23 cellular contexts compared by ENCODE assay signal in genomic region chr1:156876281-156876680, GRCh38. TPM values are rescaled to one million over a fixed set of nuclear protein-coding genes. Genes with fewer than 3 reads are reported as not detected.
DNase-seq lines count a peak whose midpoint lies in the region; ATAC-seq and TF ChIP-seq lines count a peak whose summit lies in the region.
"Had no signal": no experiment of that assay in that cellular context is flagged by ENCODE, and none has a peak within 500 bp of the region (broad histone marks: within the 10 kb centered on the region; RNA-seq: fewer than 3 reads in every experiment).

No MANE protein-coding gene starts in this region.

- no peak overlapping the region; a peak in 2 of 5 replicates for H3K4me3 Mint-ChIP-seq in H9
- H3K4me3 Mint-ChIP-seq in chondrocyte (ENCODE audit: unreplicated experiment) = no peak overlapping the region
- H3K4me3 Mint-ChIP-seq in neural crest cell = no peak overlapping the region
- H3K4me3 Mint-ChIP-seq: activated CD4-positive, alpha-beta memory T cell treated with anti-CD3 and anti-CD28 coated beads, Interleukin-2, amount 10 ng/mL, durations not matched to agents 7 days and 5 days; T-cell had no signal

- no peak overlapping the region for H3K23ac ChIP-seq in H9 (ENCODE audit: insufficient read length, low read depth, low read length)

- H3K4me1 Mint-ChIP-seq in H9 (peaks cover 4 to 23% of the 10 kb centered on the region in 2 experiments), chondrocyte (ENCODE audit: low read depth) (no peaks in the 10 kb centered on the region), neural crest cell (peaks cover 4% of the 10 kb centered on the region)
- H3K4me1 Mint-ChIP-seq: activated CD4-positive, alpha-beta memory T cell treated with anti-CD3 and anti-CD28 coated beads, Interleukin-2, amount 10 ng/mL, durations not matched to agents 7 days and 5 days; T-cell had no signal

- H2BK12ac ChIP-seq in H9 (ENCODE audit: insufficient read length, low read depth, low read length) = no peak overlapping the region

- H3K27ac ChIP-seq in H9 (ENCODE audit: insufficient read length, low read depth, low read length) = no peak overlapping the region
- H3K27ac ChIP-seq: pancreas, skin epidermis, VCaP had no signal

- TF ChIP-seq CTCF in H9 (conservative IDR thresholded peaks at IDR 0.05) (peak; percentile 63), chondrocyte (IDR thresholded peaks at IDR 0.05) (peak; percentile 18), neural crest cell (conservative IDR thresholded peaks at IDR 0.05) (peak; percentile 29)

- H3K27me3 Mint-ChIP-seq in H9 (ENCODE audit: low read depth) (peaks cover 63% of the 10 kb centered on the region), chondrocyte (ENCODE audit: low read depth) (peaks cover 29% of the 10 kb centered on the region), neural crest cell (ENCODE audit: low read depth) (peaks cover 20% of the 10 kb centered on the region)

- peak; percentile 89 for DNase-seq in H9
- no peak for DNase-seq in chondrocyte (ENCODE audit: low spot score)
- DNase-seq in neural crest cell (ENCODE audit: low read depth, low spot score) = no peak
- DNase-seq: activated CD4-positive, alpha-beta memory T cell treated with anti-CD3 and anti-CD28 coated beads, Interleukin-2, amount 10 ng/mL, durations not matched to agents 7 days and 5 days; activated T-cell treated with anti-CD3 and anti-CD28 coated beads, Interleukin-2, amount 50 U/mL, for 48 hours; C1 segment of cervical spinal cord; DMS153; HCEC 1CT; NCI-H1694 treated with DMSO at 0.1 percent for 48 hours; NCI-H446; T-cell had no signal

- no peak overlapping the region for H2BK120ac ChIP-seq in H9 (ENCODE audit: low read depth, low read length, poor library complexity, severe bottlenecking)

- H3K27me3 ChIP-seq in H9 (ENCODE audit: insufficient read depth, low read length) = no peaks in the 10 kb centered on the region; the same call in 1 of the 2 replicates
- H3K27me3 ChIP-seq: pancreas had no signal

- H3K9me3 Mint-ChIP-seq in H9 = no peaks in the 10 kb centered on the region; a peak in 1 of 5 replicates
- H3K9me3 Mint-ChIP-seq in chondrocyte (ENCODE audit: low read depth) = no peaks in the 10 kb centered on the region
- no peaks in the 10 kb centered on the region for H3K9me3 Mint-ChIP-seq in neural crest cell
- H3K9me3 Mint-ChIP-seq: activated CD4-positive, alpha-beta memory T cell treated with anti-CD3 and anti-CD28 coated beads, Interleukin-2, amount 10 ng/mL, durations not matched to agents 7 days and 5 days; activated naive CD4-positive, alpha-beta T cell treated with anti-CD3 and anti-CD28 coated beads, Interleukin-2, amount 50 U/mL, for 72 hours; T-cell had no signal

- H3K4ac ChIP-seq in H9 (ENCODE audit: low read depth, low read length) = no peak overlapping the region

- H4K5ac ChIP-seq in H9 (ENCODE audit: insufficient read length, low read depth, low read length) = no peak overlapping the region

- no peaks in the 10 kb centered on the region for H3K79me2 ChIP-seq in H9 (ENCODE audit: insufficient read depth, low read length)

- no peak overlapping the region for H3K14ac ChIP-seq in H9 (ENCODE audit: insufficient read depth, low read length)

- no peaks in the 10 kb centered on the region for H3K9me3 ChIP-seq in H9 (ENCODE audit: control insufficient read depth, low read depth, low read length)
- H3K9me3 ChIP-seq: pancreas had no signal

- H3K79me1 ChIP-seq in H9 (ENCODE audit: insufficient read depth, low read depth, low read length, poor library complexity, severe bottlenecking) = no peaks in the 10 kb centered on the region

- H4K8ac ChIP-seq in H9 (replicated peaks; ENCODE audit: insufficient read length, low read depth, low read length) = no peak overlapping the region

- H3K36me3 Mint-ChIP-seq in H9 (ENCODE audit: insufficient read depth in 1 of 3, low read depth in 3 of 3) = no peaks in the 10 kb centered on the region
- H3K36me3 Mint-ChIP-seq in chondrocyte (ENCODE audit: low read depth) = no peaks in the 10 kb centered on the region
- H3K36me3 Mint-ChIP-seq in neural crest cell (ENCODE audit: low read depth) = no peaks in the 10 kb centered on the region
- H3K36me3 Mint-ChIP-seq: activated naive CD4-positive, alpha-beta T cell treated with anti-CD3 and anti-CD28 coated beads, Interleukin-2, amount 50 U/mL, for 72 hours; T-cell had no signal

- H3K18ac ChIP-seq in H9 (ENCODE audit: insufficient read length, low read depth, low read length) = no peak overlapping the region

- H4K20me1 ChIP-seq in H9 (ENCODE audit: control insufficient read depth, insufficient read depth, insufficient read length) = no peaks in the 10 kb centered on the region

- no peaks in the 10 kb centered on the region for H3K4me1 ChIP-seq in H9 (ENCODE audit: insufficient read depth, low read length)
- H3K4me1 ChIP-seq: pancreas had no signal

- WGBS in H9 (ENCODE audit: extremely low coverage, insufficient read length, low lambda C conversion rate) = no CpG with 5 or more reads among the region's 21 CpGs

- no peaks in the 10 kb centered on the region for H3K23me2 ChIP-seq in H9 (ENCODE audit: insufficient read length, low read depth, low read length, poor library complexity, severe bottlenecking)

- no peak overlapping the region for H2BK20ac ChIP-seq in H9 (ENCODE audit: low read depth, low read length, poor library complexity, severe bottlenecking)

- H2BK5ac ChIP-seq in H9 (ENCODE audit: insufficient read length, low read length) = no peak overlapping the region

- H2BK15ac ChIP-seq in H9 (ENCODE audit: low read depth, low read length) = no peak overlapping the region

- no peak for ATAC-seq in GM19324 (IDR thresholded peaks at IDR 0.05; ENCODE audit: low FRiP score, unreplicated experiment)
- ATAC-seq in GM19328 (IDR thresholded peaks at IDR 0.05; ENCODE audit: unreplicated experiment) = no peak
- no peak for ATAC-seq in GM21528 (IDR thresholded peaks at IDR 0.05; ENCODE audit: low FRiP score, unreplicated experiment)
- ATAC-seq: activated naive CD4-positive, alpha-beta T cell treated with anti-CD3 and anti-CD28 coated beads, Interleukin-2, amount 50 U/mL, for 72 hours; left lobe of liver; pancreas; T-cell had no signal

- no peak overlapping the region for H4K91ac ChIP-seq in H9 (ENCODE audit: insufficient read length, low read depth, low read length)

- no peak overlapping the region for H3K9ac ChIP-seq in H9 (ENCODE audit: extremely low read depth, insufficient read length, low read length)

- H3K27ac Mint-ChIP-seq in H9 = no peak overlapping the region
- no peak overlapping the region for H3K27ac Mint-ChIP-seq in chondrocyte (ENCODE audit: unreplicated experiment)
- no peak overlapping the region for H3K27ac Mint-ChIP-seq in neural crest cell (ENCODE audit: unreplicated experiment)
- H3K27ac Mint-ChIP-seq: activated CD4-positive, alpha-beta memory T cell treated with anti-CD3 and anti-CD28 coated beads, Interleukin-2, amount 10 ng/mL, durations not matched to agents 7 days and 5 days; activated naive CD4-positive, alpha-beta T cell treated with anti-CD3 and anti-CD28 coated beads, Interleukin-2, amount 50 U/mL, for 72 hours; T-cell had no signal

- no peak overlapping the region for H2AFZ ChIP-seq in H9 (ENCODE audit: low read length)

- no peak overlapping the region for H3K4me2 ChIP-seq in H9 (ENCODE audit: insufficient read depth, insufficient read length, low read length)

- no peak overlapping the region for H3T11ph ChIP-seq in H9 (ENCODE audit: low read length)

- no peak overlapping the region for H2AK5ac ChIP-seq in H9 (ENCODE audit: insufficient read length, low read length)

- H3K56ac ChIP-seq in H9 (ENCODE audit: insufficient read length, low read depth, low read length) = no peak overlapping the region

RNA-seq across cellular contexts. Expression of gene NTRK1, which starts 15.6 kb away (rescaled TPM):
- total RNA-seq in H9 (2021) = 0.13 and 0.24 TPM in 2 replicates
- total RNA-seq in chondrocyte = not detected in 3 replicates
- total RNA-seq in neural crest cell = 0.21 and 0.27 TPM in 2 replicates
- total RNA-seq: fibroblast of villous mesenchyme, HT-29, left lobe of liver, M059J had no signal

RNA-seq across cellular contexts. Expression of gene PEAR1, which starts 17.2 kb away (rescaled TPM):
- total RNA-seq in H9 (2021) (0.31 and 0.39 TPM in 2 replicates), chondrocyte (1.4 to 13.7 TPM (median 9.9 TPM) in 3 replicates), neural crest cell (6.8 and 6.9 TPM in 2 replicates)

RNA-seq across cellular contexts. Expression of gene INSRR, which starts 17.4 kb away (rescaled TPM):
- total RNA-seq in H9 (2021) (not detected in 2 replicates), chondrocyte (not detected in 3 replicates), neural crest cell (0.07 TPM in 1 of 2 replicates, not detected in the other)
- total RNA-seq: fibroblast of villous mesenchyme, left lobe of liver, M059J had no signal

RNA-seq across cellular contexts. Expression of gene LRRC71, which starts 44.2 kb away (rescaled TPM):
- total RNA-seq in H9 (2021) (not detected in 2 replicates), chondrocyte (not detected in 3 replicates), neural crest cell (not detected in 2 replicates)
- total RNA-seq: activated CD4-positive, alpha-beta memory T cell treated with anti-CD3 and anti-CD28 coated beads, Interleukin-2, amount 10 ng/mL, durations not matched to agents 7 days and 5 days; activated naive CD4-positive, alpha-beta T cell treated with anti-CD3 and anti-CD28 coated beads, Interleukin-2, amount 50 U/mL, for 72 hours; cardiac septum; fibroblast of villous mesenchyme; HT-29; left lobe of liver; M059J; pancreas; T-cell had no signal

RNA-seq across cellular contexts. Expression of gene SH2D2A, which starts 59.6 kb away (rescaled TPM):
- total RNA-seq in H9 (2021) (2.0 and 2.5 TPM in 2 replicates), chondrocyte (not detected in 3 replicates), neural crest cell (1.0 and 1.1 TPM in 2 replicates)
- total RNA-seq: fibroblast of villous mesenchyme had no signal
